35 cellular contexts compared by ENCODE assay signal in the genomic region with DNA sequence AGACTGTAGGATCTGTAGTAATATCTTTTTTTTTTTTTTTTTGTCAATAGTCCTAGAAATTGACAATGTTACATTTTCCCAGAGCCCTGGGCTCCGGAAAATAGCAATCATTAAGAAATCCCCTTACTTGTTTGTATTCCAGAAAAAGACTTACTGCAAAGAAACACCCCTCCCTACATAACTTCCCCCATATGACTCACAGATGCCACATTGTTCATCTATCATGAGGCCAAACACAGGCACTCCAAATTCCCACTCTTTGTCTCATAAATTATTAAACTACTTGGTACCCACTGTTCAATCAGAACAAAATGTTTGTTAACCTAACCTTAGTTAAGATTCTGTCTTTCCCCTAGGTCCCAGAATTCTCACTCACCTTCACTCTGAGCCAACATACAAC. TPM values are rescaled to one million over a fixed set of nuclear protein-coding genes. Genes with fewer than 3 reads are reported as not detected.
"Had no signal": no experiment of that assay in that cellular context is flagged by ENCODE, and none has a peak within 500 bp of the region (broad histone marks: within the 10 kb centered on the region; RNA-seq: fewer than 3 reads in every experiment).

No MANE protein-coding gene starts in this region.

- H3K79me2 ChIP-seq: hepatocyte had no signal

- H3K4me1 ChIP-seq: adrenal gland, body of pancreas, colonic mucosa, heart left ventricle had no signal

- H2AFZ ChIP-seq: hepatocyte had no signal

- H3K9me3 ChIP-seq: adrenal gland, body of pancreas, colonic mucosa had no signal

- H3K4me2 ChIP-seq: hepatocyte had no signal

- H3K4me3 ChIP-seq: adrenal gland, body of pancreas, cardiac muscle cell, colonic mucosa, heart left ventricle, hepatocyte had no signal

- H3K27ac ChIP-seq: adrenal gland, body of pancreas, cardiac muscle cell, colonic mucosa, epithelial cell of prostate, heart left ventricle, hepatocyte, WERI-Rb-1 had no signal

- DNase-seq: activated B cell treated with CpG ODN at 0.5 μM for 24 hours; activated CD4-positive, alpha-beta T cell treated with anti-CD3 and anti-CD28 coated beads for 48 hours; activated CD4-positive, alpha-beta T cell treated with anti-CD3 and anti-CD28 coated beads, Interleukin-2, amount 50 U/mL, for 1 hour; activated CD4-positive, alpha-beta T cell treated with anti-CD3 and anti-CD28 coated beads, Interleukin-2, amount 50 U/mL, for 48 hours; activated CD8-positive, alpha-beta memory T cell treated with anti-CD3 and anti-CD28 coated beads for 24 hours; activated CD8-positive, alpha-beta T cell treated with anti-CD3 and anti-CD28 coated beads for 36 hours; activated effector memory CD4-positive, alpha-beta T cell treated with Interleukin-2 at 50 U/mL for 16 hours; activated naive CD4-positive, alpha-beta T cell treated with anti-CD3 and anti-CD28 coated beads for 36 hours; activated naive CD8-positive, alpha-beta T cell treated with anti-CD3 and anti-CD28 coated beads for 36 hours; activated naive CD8-positive, alpha-beta T cell treated with anti-CD3 and anti-CD28 coated beads, Interleukin-2, amount 50 U/mL, for 24 hours; activated T-cell treated with anti-CD3 and anti-CD28 coated beads, Interleukin-2, amount 50 U/mL, for 4 hours; adrenal gland; amygdala; aorta; body of pancreas; central memory CD4-positive, alpha-beta T cell; cerebellar nuclear complex; colonic mucosa; effector CD8-positive, alpha-beta T cell; glutamatergic neuron; heart left ventricle; T-helper 1 cell; T-helper 17 cell; T1000; WERI-Rb-1 had no signal

- H3K27me3 ChIP-seq: body of pancreas, cardiac muscle cell, colonic mucosa, hepatocyte had no signal

- ATAC-seq: activated CD4-positive, CD25-positive, alpha-beta regulatory T cell treated with anti-CD3 and anti-CD28 coated beads, Interleukin-2, amount 50 U/mL, for 24 hours; activated CD8-positive, alpha-beta T cell treated with anti-CD3 and anti-CD28 coated beads for 36 hours; activated naive CD8-positive, alpha-beta T cell treated with anti-CD3 and anti-CD28 coated beads, Interleukin-2, amount 50 U/mL, for 24 hours; activated T-cell treated with anti-CD3 and anti-CD28 coated beads, Interleukin-2, amount 50 U/mL, for 4 hours; activated T-helper 17 cell treated with anti-CD3 and anti-CD28 coated beads, Interleukin-2, amount 50 U/mL, for 72 hours; body of pancreas; esophagus mucosa; heart left ventricle; T-helper 17 cell had no signal

- H3K36me3 ChIP-seq: adrenal gland, cardiac muscle cell, colonic mucosa, heart left ventricle, WERI-Rb-1 had no signal

RNA-seq across cellular contexts. Expression of a gene that starts 53.5 kb away (rescaled TPM):
- total RNA-seq: activated B cell treated with CpG ODN at 0.5 μM for 24 hours; activated CD8-positive, alpha-beta T cell treated with anti-CD3 and anti-CD28 coated beads for 36 hours; activated naive CD4-positive, alpha-beta T cell treated with anti-CD3 and anti-CD28 coated beads for 36 hours; activated naive CD8-positive, alpha-beta T cell treated with anti-CD3 and anti-CD28 coated beads for 36 hours; activated T-cell treated with anti-CD3 and anti-CD28 coated beads, Interleukin-2, amount 50 U/mL, for 4 hours; activated T-helper 17 cell treated with anti-CD3 and anti-CD28 coated beads, Interleukin-2, amount 50 U/mL, for 72 hours; adrenal gland; aorta; body of pancreas; cardiac muscle cell; colonic mucosa; dermis microvascular lymphatic vessel endothelial cell; endothelial cell of umbilical vein; esophagus mucosa; fibroblast of villous mesenchyme; frontal cortex; heart left ventricle; hepatocyte; T-helper 17 cell had no signal
